Comparison of ENCODE assay signal across 8 cellular contexts in the genomic region with DNA sequence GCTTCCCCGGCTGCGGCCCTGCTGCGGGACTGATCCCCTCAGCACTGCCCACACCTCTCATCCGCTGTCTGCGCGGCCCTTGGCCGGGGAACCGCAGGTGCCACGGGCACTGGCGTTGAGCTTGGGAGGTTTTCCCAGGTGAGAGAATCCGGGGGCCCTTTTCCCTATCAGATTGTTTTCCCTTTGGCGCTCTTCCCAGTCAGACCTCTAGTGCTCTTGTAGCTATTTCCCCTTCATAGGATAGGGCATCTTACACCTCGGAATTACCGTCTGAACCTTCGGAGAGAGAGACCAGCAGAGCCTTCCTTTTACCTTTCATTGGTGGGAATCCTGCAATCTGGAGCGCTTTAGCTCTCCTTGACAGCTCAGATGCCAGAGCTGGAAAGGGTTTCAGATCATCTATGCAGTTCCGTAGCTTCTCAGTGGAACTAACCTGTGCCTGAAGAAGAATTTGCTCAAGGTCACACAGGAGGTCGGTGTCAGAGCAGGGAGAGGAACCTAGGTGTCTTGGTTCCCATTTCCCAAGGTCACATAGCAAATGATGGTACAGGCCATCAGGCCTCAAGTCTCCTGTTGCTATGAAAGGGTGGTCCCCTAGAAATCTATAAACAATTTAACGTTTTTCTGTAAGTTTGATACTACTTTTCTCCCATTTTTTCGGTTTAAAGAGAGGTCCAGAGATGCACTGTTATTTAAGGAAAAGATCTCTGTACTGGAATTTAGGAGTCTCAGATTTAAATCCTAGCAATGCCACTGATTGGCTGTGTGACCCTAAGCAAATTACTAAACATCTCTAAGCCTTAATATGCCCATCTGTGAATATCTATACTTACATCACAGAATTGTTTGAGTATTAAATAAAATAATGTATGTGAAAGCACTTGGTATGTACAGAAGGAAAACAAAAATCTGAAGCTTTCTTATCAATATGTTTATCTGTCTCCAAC.
DNase-seq lines count a peak whose midpoint lies in the region; ATAC-seq and TF ChIP-seq lines count a peak whose summit lies in the region.

No MANE protein-coding gene starts in this region.

- no peak for ATAC-seq in stimulated activated effector memory CD8-positive, alpha-beta T cell treated with anti-CD3 and anti-CD28 coated beads, Interleukin-12 subunit alpha, Interleukin-12 subunit beta, amount 100 ng/mL, for 72 hours
- no peak for ATAC-seq in HG03469 (IDR thresholded peaks at IDR 0.05; ENCODE audit: unreplicated experiment)

- no peak for DNase-seq in activated naive CD4-positive, alpha-beta T cell (lab: John Stamatoyannopoulos, UW)
- peak; percentile 24 for DNase-seq in MM.1S
- no peak for DNase-seq in adipocyte (ENCODE audit: low read depth)
- no peak for DNase-seq in stimulated activated effector memory CD8-positive, alpha-beta T cell treated with anti-CD3 and anti-CD28 coated beads, Interleukin-12 subunit alpha, Interleukin-12 subunit beta, amount 100 ng/mL, for 72 hours (ENCODE audit: low spot score in 2 of 2)
- DNase-seq in activated gamma-delta T cell (lab: John Stamatoyannopoulos, UW): no peak

- H3K27ac Mint-ChIP-seq in activated naive CD4-positive, alpha-beta T cell treated with anti-CD3 and anti-CD28 coated beads, Interleukin-2, amount 50 U/mL, for 24 hours: peak overlapping the region; percentile 92
- peak overlapping the region; percentile 92 for H3K27ac Mint-ChIP-seq in stimulated activated effector memory CD8-positive, alpha-beta T cell treated with anti-CD3 and anti-CD28 coated beads, Interleukin-12 subunit alpha, Interleukin-12 subunit beta, amount 100 ng/mL, for 72 hours

- H3K4me1 Mint-ChIP-seq in activated naive CD4-positive, alpha-beta T cell treated with anti-CD3 and anti-CD28 coated beads, Interleukin-2, amount 50 U/mL, for 24 hours: peaks cover 40% of the 10 kb centered on the region
- H3K4me1 Mint-ChIP-seq in stimulated activated effector memory CD8-positive, alpha-beta T cell treated with anti-CD3 and anti-CD28 coated beads, Interleukin-12 subunit alpha, Interleukin-12 subunit beta, amount 100 ng/mL, for 72 hours: peaks cover 41% of the 10 kb centered on the region

- TF ChIP-seq CTCF in MM.1S (IDR thresholded peaks at IDR 0.05; ENCODE audit: low read length): no peak

- H2AFZ ChIP-seq in MM.1S (ENCODE audit: low read length): peak overlapping the region; percentile 53; the same call in 1 of the 2 replicates

- H3F3A ChIP-seq in MM.1S (ENCODE audit: insufficient read depth, low read length): no peaks in the 10 kb centered on the region

- H3K79me2 ChIP-seq in MM.1S (ENCODE audit: low read length): peaks cover 56% of the 10 kb centered on the region

- 0 out of 2 replicates have a peak, but pooled peaks cover 8% of the 10 kb centered on the region for H3K36me3 ChIP-seq in MM.1S (replicated peaks; ENCODE audit: insufficient read depth, low read length)
- H3K36me3 ChIP-seq in adipocyte (ENCODE audit: control insufficient read depth, insufficient read depth, low read length, severe bottlenecking): no peaks in the 10 kb centered on the region
- H3K36me3 ChIP-seq in iPS-20b (ENCODE audit: insufficient read depth, low read depth, low read length): no peaks in the 10 kb centered on the region

- H3K27me3 ChIP-seq in MM.1S (replicated peaks; ENCODE audit: insufficient read depth, low read length): no peaks in the 10 kb centered on the region
- H3K27me3 ChIP-seq in adipocyte (replicated peaks; ENCODE audit: control insufficient read depth, insufficient read depth, low read length): no peaks in the 10 kb centered on the region
- peaks cover 14% of the 10 kb centered on the region; the same call in 1 of the 2 replicates for H3K27me3 ChIP-seq in iPS-20b (ENCODE audit: insufficient read depth, low read length)

- H3K4me3 Mint-ChIP-seq in activated naive CD4-positive, alpha-beta T cell treated with anti-CD3 and anti-CD28 coated beads, Interleukin-2, amount 50 U/mL, for 24 hours: peak overlapping the region; percentile 97
- H3K4me3 Mint-ChIP-seq in stimulated activated effector memory CD8-positive, alpha-beta T cell treated with anti-CD3 and anti-CD28 coated beads, Interleukin-12 subunit alpha, Interleukin-12 subunit beta, amount 100 ng/mL, for 72 hours: peak overlapping the region; percentile 82

- peaks cover 10% of the 10 kb centered on the region for H3K36me3 Mint-ChIP-seq in activated naive CD4-positive, alpha-beta T cell treated with anti-CD3 and anti-CD28 coated beads, Interleukin-2, amount 50 U/mL, for 24 hours
- H3K36me3 Mint-ChIP-seq in stimulated activated effector memory CD8-positive, alpha-beta T cell treated with anti-CD3 and anti-CD28 coated beads, Interleukin-12 subunit alpha, Interleukin-12 subunit beta, amount 100 ng/mL, for 72 hours: peaks cover 37% of the 10 kb centered on the region

- H3K4me2 ChIP-seq in MM.1S (ENCODE audit: low read depth, low read length): peak overlapping the region; percentile 95

- H3K9me3 ChIP-seq in MM.1S (replicated peaks; ENCODE audit: insufficient read depth, low read length): no peaks in the 10 kb centered on the region
- no peaks in the 10 kb centered on the region for H3K9me3 ChIP-seq in adipocyte (ENCODE audit: control insufficient read depth, low read length)
- H3K9me3 ChIP-seq in iPS-20b (ENCODE audit: insufficient read depth, low read depth, low read length): no peaks in the 10 kb centered on the region

- H3K27me3 Mint-ChIP-seq in activated naive CD4-positive, alpha-beta T cell treated with anti-CD3 and anti-CD28 coated beads, Interleukin-2, amount 50 U/mL, for 24 hours: no peaks in the 10 kb centered on the region

- H3K9me2 ChIP-seq in MM.1S (replicated peaks; ENCODE audit: insufficient read depth, low read length): no peaks in the 10 kb centered on the region

- no peaks in the 10 kb centered on the region for H3K9me3 Mint-ChIP-seq in activated naive CD4-positive, alpha-beta T cell treated with anti-CD3 and anti-CD28 coated beads, Interleukin-2, amount 50 U/mL, for 24 hours
- H3K9me3 Mint-ChIP-seq in stimulated activated effector memory CD8-positive, alpha-beta T cell treated with anti-CD3 and anti-CD28 coated beads, Interleukin-12 subunit alpha, Interleukin-12 subunit beta, amount 100 ng/mL, for 72 hours: no peaks in the 10 kb centered on the region

- H4K20me1 ChIP-seq in MM.1S (ENCODE audit: insufficient read depth, low read length): peaks cover 7% of the 10 kb centered on the region; the same call in 1 of the 2 replicates

- peak overlapping the region; percentile 70 for H3K9ac ChIP-seq in MM.1S (ENCODE audit: low read length)
- H3K9ac ChIP-seq in adipocyte (ENCODE audit: low read length): peak overlapping the region; percentile 91
- H3K9ac ChIP-seq in iPS-20b (ENCODE audit: low read depth, low read length): peak overlapping the region; percentile 53; the same call in 1 of the 2 replicates

- H3K4me1 ChIP-seq in MM.1S (ENCODE audit: low read length) (peaks cover 11% of the 10 kb centered on the region), adipocyte (ENCODE audit: control insufficient read depth, insufficient read depth, low read length) (peaks cover 31% of the 10 kb centered on the region), iPS-20b (ENCODE audit: insufficient read depth, low read length) (0 out of 2 replicates have a peak, but pooled peaks cover 6% of the 10 kb centered on the region)

- peak overlapping the region; percentile 78 for H3K4me3 ChIP-seq in MM.1S (ENCODE audit: low read length)
- H3K4me3 ChIP-seq in adipocyte (ENCODE audit: low read length): peak overlapping the region; percentile 91
- H3K4me3 ChIP-seq in iPS-20b (ENCODE audit: low read length): peak overlapping the region; percentile 93

- peak overlapping the region; percentile 25; the same call in 1 of the 2 replicates for H3K27ac ChIP-seq in MM.1S (ENCODE audit: low read length)
- H3K27ac ChIP-seq in iPS-20b (ENCODE audit: low read length): no peak overlapping the region
